Comparison of ENCODE assay signal across 8 cellular contexts in genomic region chr11:74988541-74989268, GRCh38. TPM values are rescaled to one million over a fixed set of nuclear protein-coding genes. Genes with fewer than 3 reads are reported as not detected.
A peak's percentile ranks its signal among the peaks of the same experiment; 100 is the strongest.
DNase-seq lines count a peak whose midpoint lies in the region; ATAC-seq and TF ChIP-seq lines count a peak whose summit lies in the region.

NEU3 (plus strand) TSS chr11:74988933; CDS start chr11:74989061, 128 bp downstream.

- H3K27ac Mint-ChIP-seq in activated naive CD4-positive, alpha-beta T cell treated with anti-CD3 and anti-CD28 coated beads for 36 hours, result peak within 1 kb of the TSS; percentile 79

- DNase-seq in GM04503 (ENCODE audit: low read depth), result peak; percentile 17
- DNase-seq in HEK293T (ENCODE audit: extremely low spot score), result peak; percentile 85
- peak; percentile 54 for DNase-seq in MV-4-11 (lab: John Stamatoyannopoulos, UW)
- DNase-seq in SK-N-MC (ENCODE audit: low read depth, low spot score), result no peak
- DNase-seq in activated naive CD4-positive, alpha-beta T cell treated with anti-CD3 and anti-CD28 coated beads for 36 hours, result peak; percentile 90
- peak; percentile 85 for DNase-seq in glomerular visceral epithelial cell (ENCODE audit: extremely low spot score)
- DNase-seq in osteoblast (ENCODE audit: insufficient read length, low spot score, missing footprints), result peak; percentile 92
- peak; percentile 36 for DNase-seq in thoracic aorta (ENCODE audit: low spot score)

- no peaks in the 10 kb centered on the region for H3K9me3 Mint-ChIP-seq in activated naive CD4-positive, alpha-beta T cell treated with anti-CD3 and anti-CD28 coated beads for 36 hours

- H3K36me3 ChIP-seq in SK-N-MC (ENCODE audit: insufficient read depth, low read length) (no peaks in the 10 kb centered on the region), osteoblast (ENCODE audit: insufficient read depth, low read length) (peaks cover 4% of the 10 kb centered on the region), thoracic aorta (peaks cover 3% of the 10 kb centered on the region)

- no peaks in the 10 kb centered on the region for H4K20me1 ChIP-seq in osteoblast (ENCODE audit: insufficient read depth, low read length)

- POLR2A ChIA-PET in HEK293T (lab: Yijun Ruan, JAX), result interaction anchor here (0.5 to 1.4 kb wide), 9 partner anchors 9 to 55 kb away, joined by 3 to 6 read pairs (median 3); partner anchors contain the start of genes SPCS2 and XRRA1

- ATAC-seq in thoracic aorta (ENCODE audit: insufficient number of reproducible peaks, low FRiP score, low read depth), result peak; percentile 78

- H3K27me3 ChIP-seq in osteoblast (ENCODE audit: insufficient read depth, low read length) (no peaks in the 10 kb centered on the region), thoracic aorta (replicated peaks; ENCODE audit: insufficient read depth) (no peaks in the 10 kb centered on the region)

- H3K4me3 ChIP-seq in SK-N-MC, result peak within 1 kb of the TSS; percentile 93
- H3K4me3 ChIP-seq in osteoblast (ENCODE audit: insufficient read depth, low read length), result peak within 1 kb of the TSS; percentile 94
- H3K4me3 ChIP-seq in thoracic aorta, result peak within 1 kb of the TSS; percentile 85

- CTCF ChIA-PET in HEK293T (lab: Yijun Ruan, JAX), result interaction anchor here (1.0 kb wide), 1 partner anchor 34 kb away, joined by 3 read pairs; no protein-coding TSS in a partner anchor
- CTCF ChIA-PET in activated naive CD4-positive, alpha-beta T cell treated with anti-CD3 and anti-CD28 coated beads for 36 hours (lab: Charles Lee), result interaction anchor here (0.7 to 1.6 kb wide), 4 partner anchors 44 to 217 kb away, joined by 3 to 5 read pairs (median 3); no protein-coding TSS in a partner anchor

- H3K9ac ChIP-seq in SK-N-MC (ENCODE audit: insufficient read length), result peak within 1 kb of the TSS; percentile 93

- H3K4me1 Mint-ChIP-seq in activated naive CD4-positive, alpha-beta T cell treated with anti-CD3 and anti-CD28 coated beads for 36 hours (ENCODE audit: low read depth), result peaks cover 26% of the 10 kb centered on the region

- intact Hi-C loops in activated naive CD4-positive, alpha-beta T cell treated with anti-CD3 and anti-CD28 coated beads for 36 hours (cut with micrococcal nuclease), result loop anchor here (1.0 to 2.0 kb wide), 3 partner anchors 34 to 60 kb away; partner anchors contain the start of genes SPCS2 and XRRA1

- peaks cover 8% of the 10 kb centered on the region for H3K79me2 ChIP-seq in osteoblast (ENCODE audit: insufficient read depth, low read length)

- H2AFZ ChIP-seq in osteoblast (ENCODE audit: low read length), result peak within 1 kb of the TSS; percentile 88

- H3K9me3 ChIP-seq in SK-N-MC (ENCODE audit: low read depth, low read length), result no peaks in the 10 kb centered on the region
- H3K9me3 ChIP-seq in osteoblast (ENCODE audit: low read depth, low read length), result no peaks in the 10 kb centered on the region
- no peaks in the 10 kb centered on the region for H3K9me3 ChIP-seq in thoracic aorta

- H3K4me2 ChIP-seq in osteoblast (ENCODE audit: insufficient read depth, low read length), result peak within 1 kb of the TSS; percentile 96

- H3K27ac ChIP-seq in SK-N-MC, result no peak within 1 kb of the TSS
- H3K27ac ChIP-seq in osteoblast (ENCODE audit: low read depth, low read length), result peak within 1 kb of the TSS; percentile 64
- peak within 1 kb of the TSS; percentile 75 to 78 for H3K27ac ChIP-seq in thoracic aorta

- TF ChIP-seq CTCF in osteoblast (IDR thresholded peaks at IDR 0.05; ENCODE audit: extremely low read depth, low read depth, low read length), result no peak
- TF ChIP-seq CTCF in thoracic aorta (IDR thresholded peaks at IDR 0.05), result no peak

- H3K4me1 ChIP-seq in osteoblast (ENCODE audit: insufficient read depth, low read length), result peaks cover 12% of the 10 kb centered on the region
- peaks cover 4 to 7% of the 10 kb centered on the region in 2 donors for H3K4me1 ChIP-seq in thoracic aorta (ENCODE audit: control insufficient read depth in 1 of 2, low read depth in 2 of 2)

- H3K36me3 Mint-ChIP-seq in activated naive CD4-positive, alpha-beta T cell treated with anti-CD3 and anti-CD28 coated beads for 36 hours (ENCODE audit: low read depth), result no peaks in the 10 kb centered on the region

- H3K4me3 Mint-ChIP-seq in activated naive CD4-positive, alpha-beta T cell treated with anti-CD3 and anti-CD28 coated beads for 36 hours, result peak within 1 kb of the TSS; percentile 95

- no peaks in the 10 kb centered on the region for H3K27me3 Mint-ChIP-seq in activated naive CD4-positive, alpha-beta T cell treated with anti-CD3 and anti-CD28 coated beads for 36 hours (ENCODE audit: low read depth)

TF ChIP-seq in HEK293T, 16 proteins besides CTCF, POLR2A, EP300 and RAD21:
- TF ChIP-seq L3MBTL2 (conservative IDR thresholded peaks at IDR 0.05) (peak; percentile 19; the same call in 1 of the 2 replicates), ARNT (IDR thresholded peaks at IDR 0.05) (no peak)

RNA-seq across cellular contexts. Expression of gene NEU3, which starts in this region (rescaled TPM):
- total RNA-seq in activated naive CD4-positive, alpha-beta T cell treated with anti-CD3 and anti-CD28 coated beads for 36 hours, result 10 to 100 TPM; 16.4 TPM
- total RNA-seq in osteoblast (6.9 and 8.3 TPM in 2 replicates), thoracic aorta (10 to 100 TPM; 11.9 to 23.3 TPM)
